Comparison of ENCODE assay signal across 8 cellular contexts in genomic region chr20:21019468-21019830, GRCh38.
"Had no signal": no experiment of that assay in that cellular context is flagged by ENCODE, and none has a peak within 500 bp of the region (broad histone marks: within the 10 kb centered on the region; RNA-seq: fewer than 3 reads in every experiment).

No MANE protein-coding gene starts in this region.

- H3K27ac ChIP-seq: HL-60, KMS-11 had no signal

- ATAC-seq: HCT116 had no signal

- H3K4me1 Mint-ChIP-seq: IgD-negative memory B cell had no signal

- DNase-seq: GOT3, HFFc6, KBM-7 had no signal

- H3K4me2 ChIP-seq: KMS-11 had no signal

- H3K4me1 ChIP-seq: HAP-1 had no signal

- H3K27ac Mint-ChIP-seq: HFFc6, IgD-negative memory B cell had no signal

- H3K9me3 ChIP-seq: HAP-1 had no signal

- H3K4me3 ChIP-seq: HAP-1 had no signal

- H3K9ac ChIP-seq: KMS-11 had no signal

- H3K36me3 Mint-ChIP-seq: IgD-negative memory B cell had no signal

- H3K36me3 ChIP-seq: HAP-1 had no signal

- H3K4me3 Mint-ChIP-seq: HFFc6, IgD-negative memory B cell had no signal
